Comparison of ENCODE assay signal across 9 cellular contexts in genomic region chr4:107034982-107035710, GRCh38. TPM values are rescaled to one million over a fixed set of nuclear protein-coding genes. Genes with fewer than 3 reads are reported as not detected.
DNase-seq lines count a peak whose midpoint lies in the region; ATAC-seq and TF ChIP-seq lines count a peak whose summit lies in the region.
"Had no signal": no experiment of that assay in that cellular context is flagged by ENCODE, and none has a peak within 500 bp of the region (broad histone marks: within the 10 kb centered on the region; RNA-seq: fewer than 3 reads in every experiment).

No MANE protein-coding gene starts in this region.

- peaks cover 46% of the 10 kb centered on the region for H3K27me3 ChIP-seq in osteoblast (ENCODE audit: insufficient read depth, low read length)

- CTCF ChIA-PET in Calu3 (lab: Charles Lee), result no interaction called here

- no peak overlapping the region for H3K27ac Mint-ChIP-seq in Calu3 (ENCODE audit: unreplicated experiment)
- H3K27ac Mint-ChIP-seq: stimulated activated naive CD8-positive, alpha-beta T cell treated with anti-CD3 and anti-CD28 coated beads, Interleukin-15, Interleukin-2, amounts not matched to agents 100 ng/mL and 50 ng/mL, for 24 hours had no signal

- no peaks in the 10 kb centered on the region for H3K36me3 Mint-ChIP-seq in Calu3 (ENCODE audit: insufficient read depth, unreplicated experiment)

- no peaks in the 10 kb centered on the region for H3K36me3 ChIP-seq in osteoblast (ENCODE audit: insufficient read depth, low read length)

- peak overlapping the region; percentile 83 for H3K4me2 ChIP-seq in osteoblast (ENCODE audit: insufficient read depth, low read length)

- no peaks in the 10 kb centered on the region for H3K79me2 ChIP-seq in osteoblast (ENCODE audit: insufficient read depth, low read length)

- no peak for DNase-seq in Calu3
- peak; percentile 3 for DNase-seq in SK-N-DZ (ENCODE audit: low spot score)
- DNase-seq in fibroblast of peridontal ligament (ENCODE audit: extremely low read depth), result peak; percentile 23
- DNase-seq in osteoblast (ENCODE audit: insufficient read length, low spot score, missing footprints), result peak; percentile 76
- DNase-seq in NCI-H1092 (lab: John Stamatoyannopoulos, UW), result no peak
- no peak for DNase-seq in foreskin melanocyte

- no peaks in the 10 kb centered on the region for H3K27me3 Mint-ChIP-seq in Calu3 (ENCODE audit: unreplicated experiment)

- BruUV-seq in Calu3 (replicated peaks; lab: Mats Ljungman, UMichigan), result no TSS peak

- peaks cover 18% of the 10 kb centered on the region for H3K4me1 ChIP-seq in osteoblast (ENCODE audit: insufficient read depth, low read length)

- intact Hi-C loops in Calu3 (cut with micrococcal nuclease; ENCODE audit: unreplicated experiment), result loop anchor here (5.0 kb wide), 1 partner anchor 118 kb away; no protein-coding TSS in a partner anchor

- no peaks in the 10 kb centered on the region for H3K4me1 Mint-ChIP-seq in Calu3 (ENCODE audit: low read depth, unreplicated experiment)

- H2AFZ ChIP-seq in osteoblast (ENCODE audit: low read length), result no peak overlapping the region

- no peaks in the 10 kb centered on the region for H4K20me1 ChIP-seq in osteoblast (ENCODE audit: insufficient read depth, low read length)

- TF ChIP-seq CTCF in Calu3 (IDR thresholded peaks at IDR 0.05; ENCODE audit: unreplicated experiment) (no peak), osteoblast (IDR thresholded peaks at IDR 0.05; ENCODE audit: extremely low read depth, low read depth, low read length) (no peak)

- no peak overlapping the region for H3K27ac ChIP-seq in osteoblast (ENCODE audit: low read depth, low read length)

- ATAC-seq in HG03135 (IDR thresholded peaks at IDR 0.05; ENCODE audit: unreplicated experiment), result no peak
- no peak for ATAC-seq in GM21390 (IDR thresholded peaks at IDR 0.05; ENCODE audit: unreplicated experiment)

- peaks cover 6% of the 10 kb centered on the region for H3K9me3 Mint-ChIP-seq in Calu3 (ENCODE audit: low read depth, unreplicated experiment)
- H3K9me3 Mint-ChIP-seq: stimulated activated naive CD8-positive, alpha-beta T cell treated with anti-CD3 and anti-CD28 coated beads, Interleukin-15, Interleukin-2, amounts not matched to agents 100 ng/mL and 50 ng/mL, for 24 hours had no signal

- H3K4me3 Mint-ChIP-seq in Calu3 (ENCODE audit: low read depth, unreplicated experiment), result peak overlapping the region; percentile 73

- no peaks in the 10 kb centered on the region for H3K9me3 ChIP-seq in osteoblast (ENCODE audit: low read depth, low read length)

- H3K4me3 ChIP-seq in osteoblast (ENCODE audit: insufficient read depth, low read length), result peak overlapping the region; percentile 59

RNA-seq across cellular contexts. Expression of gene DKK2, which starts 1.0 kb away (rescaled TPM):
- not detected in 2 replicates for total RNA-seq in Calu3 (2022)
- not detected in 2 replicates for polyA plus RNA-seq in SK-N-DZ (2014; cell fraction: cytosol; rRNA removed)
- polyA plus RNA-seq in SK-N-DZ (2014; cell fraction: nucleus; rRNA removed), result not detected in 2 replicates
- total RNA-seq in osteoblast, result under 0.01 TPM in 1 of 2 replicates, not detected in the other

Comparison
In these comparisons a context has a peak if more than half of its experiments do, and no peak if none do; other contexts are left out.
1. DNase-seq: peak in SK-N-DZ (single experiment), fibroblast of peridontal ligament (single experiment) and osteoblast (single experiment); none in Calu3 (single experiment), NCI-H1092 (single experiment) and foreskin melanocyte (single experiment).